7 cellular contexts compared by ENCODE assay signal in genomic region chr2:29238497-29238896, GRCh38.
DNase-seq lines count a peak whose midpoint lies in the region; ATAC-seq and TF ChIP-seq lines count a peak whose summit lies in the region.

No MANE protein-coding gene starts in this region.

- no peak overlapping the region for H2AFZ ChIP-seq in HCT116 (ENCODE audit: low read depth, low read length, poor library complexity, severe bottlenecking)

- H3K27me3 ChIP-seq in DOHH2 (ENCODE audit: control insufficient read depth, low read length) = no peaks in the 10 kb centered on the region
- peaks cover 57% of the 10 kb centered on the region; the same call in 1 of the 2 replicates for H3K27me3 ChIP-seq in HCT116 (ENCODE audit: insufficient read depth, low read length)
- peaks cover 0 to 46% of the 10 kb centered on the region in 2 donors for H3K27me3 ChIP-seq in left lung

- H3K79me2 ChIP-seq in DOHH2 (ENCODE audit: control insufficient read depth, low read length) = no peaks in the 10 kb centered on the region
- H3K79me2 ChIP-seq in HCT116 (ENCODE audit: insufficient read depth, low read length) = no peaks in the 10 kb centered on the region

- no peaks in the 10 kb centered on the region for H3K4me1 ChIP-seq in DOHH2 (ENCODE audit: control insufficient read depth, low read length)
- no peaks in the 10 kb centered on the region for H3K4me1 ChIP-seq in HCT116 (ENCODE audit: control insufficient read depth in 1 of 2, insufficient read depth in 2 of 2, low read length in 2 of 2)
- H3K4me1 ChIP-seq in left lung = no peaks in the 10 kb centered on the region

- no peak for TF ChIP-seq POLR2A in HCT116 (IDR thresholded peaks at IDR 0.05; ENCODE audit: borderline replicate concordance, extremely low read depth, insufficient read depth, insufficient read length)

- no TSS peak for BruUV-seq in HCT116 (replicated peaks; lab: Mats Ljungman, UMichigan)

- H3K9me2 ChIP-seq in DOHH2 (replicated peaks; ENCODE audit: control insufficient read depth, low read length) = no peaks in the 10 kb centered on the region
- no peaks in the 10 kb centered on the region for H3K9me2 ChIP-seq in HCT116 (ENCODE audit: insufficient read depth)

- H3K36me3 ChIP-seq in DOHH2 (ENCODE audit: control insufficient read depth, low read length) = no peaks in the 10 kb centered on the region
- no peaks in the 10 kb centered on the region for H3K36me3 ChIP-seq in HCT116 (ENCODE audit: control insufficient read depth in 1 of 2, insufficient read depth in 2 of 2, low read length in 2 of 2)
- H3K36me3 ChIP-seq in left lung = no peaks in the 10 kb centered on the region

- H3K9me3 ChIP-seq in DOHH2 (ENCODE audit: control insufficient read depth, insufficient read depth, low read length) (no peaks in the 10 kb centered on the region), HCT116 (ENCODE audit: control insufficient read depth in 1 of 2, insufficient read depth in 1 of 2, low read depth in 1 of 2, low read length in 2 of 2) (no peaks in the 10 kb centered on the region), left lung (no peaks in the 10 kb centered on the region)

- intact Hi-C loops in HCT116 (cut with micrococcal nuclease) (loop anchor here (1.0 to 5.0 kb wide), 4 partner anchors 71 to 834 kb away; no protein-coding TSS in a partner anchor), left lung (cut with DNase I) (no loop called here)

- CTCF ChIA-PET in HCT116 (lab: Charles Lee) = interaction anchor here (0.7 to 1.3 kb wide), 5 partner anchors 21 to 833 kb away, joined by 3 to 7 read pairs (median 3); no protein-coding TSS in a partner anchor

- H3K9ac ChIP-seq in HCT116 (ENCODE audit: low read length) = no peak overlapping the region

- H4K20me1 ChIP-seq in DOHH2 (ENCODE audit: control insufficient read depth, insufficient read depth, low read depth, low read length) (no peaks in the 10 kb centered on the region), HCT116 (ENCODE audit: insufficient read depth) (no peaks in the 10 kb centered on the region)

- peak; percentile 83 for TF ChIP-seq RAD21 in HCT116 (IDR thresholded peaks at IDR 0.05; ENCODE audit: low read depth)

- peak; percentile 96 for ATAC-seq in HCT116
- peak; percentile 68 for ATAC-seq in left lung
- ATAC-seq in HG02623 (IDR thresholded peaks at IDR 0.05; ENCODE audit: unreplicated experiment) = no peak
- no peak for ATAC-seq in HG02852 (IDR thresholded peaks at IDR 0.05; ENCODE audit: unreplicated experiment)

- H3K4me2 ChIP-seq in DOHH2 (ENCODE audit: low read length) = no peak overlapping the region
- no peak overlapping the region for H3K4me2 ChIP-seq in HCT116 (ENCODE audit: low read length)

- H3K4me3 ChIP-seq in DOHH2 (ENCODE audit: low read length) (no peak overlapping the region), HCT116 (replicated peaks in 1 of 2; ENCODE audit: low read depth in 1 of 2, low read length in 2 of 2) (no peak overlapping the region), left lung (no peak overlapping the region)

- DNase-seq in HCT116 (ENCODE audit: low read depth, low spot score) (peak; percentile 26), left lung (no peak), NCI-H1105 treated with DMSO at 0.1 percent for 48 hours (lab: John Stamatoyannopoulos, UW) (no peak)

- no peaks in the 10 kb centered on the region for H3F3A ChIP-seq in DOHH2 (ENCODE audit: control insufficient read depth, insufficient read depth)

- POLR2A ChIA-PET in HCT116 (lab: Charles Lee) = no interaction called here

- H3K27ac ChIP-seq in DOHH2 (ENCODE audit: low read depth, low read length) (no peak overlapping the region), HCT116 (ENCODE audit: low read depth, low read length) (no peak overlapping the region), VCaP (no peak overlapping the region), left lung (no peak overlapping the region)

- RAD21 ChIA-PET in HCT116 (lab: Charles Lee; ENCODE audit: low non-redundant PET in 1 of 2, low total read pairs in 2 of 2, uncharacterized antibody in 2 of 2, unreplicated experiment in 2 of 2) = no interaction called here

- TF ChIP-seq CTCF in DOHH2 (IDR thresholded peaks at IDR 0.05; ENCODE audit: low read depth, low read length, poor library complexity, severe bottlenecking) (peak; percentile 53), HCT116 (IDR thresholded peaks at IDR 0.05 in 2 of 3, conservative IDR thresholded peaks at IDR 0.05 in 1 of 3; ENCODE audit: borderline replicate concordance in 1 of 3, insufficient read depth in 1 of 3, low read depth in 2 of 3, low read length in 2 of 3) (peak; percentile 58 to 91 (median 85); a peak in 5 of 6 replicates), VCaP (conservative IDR thresholded peaks at IDR 0.05) (peak; percentile 85), left lung (IDR thresholded peaks at IDR 0.05) (peak; percentile 13 to 15)

TF ChIP-seq in HCT116, 20 proteins besides CTCF, POLR2A, EP300 and RAD21:
- TF ChIP-seq TCF7L2 (IDR thresholded peaks at IDR 0.05; ENCODE audit: borderline replicate concordance, extremely low read depth, insufficient read depth, insufficient read length) (no peak), YY1 (IDR thresholded peaks at IDR 0.05; ENCODE audit: extremely low read depth, insufficient replicate concordance, low read depth, low read length) (no peak), JUND (IDR thresholded peaks at IDR 0.05) (no peak), ELF1 (IDR thresholded peaks at IDR 0.05; ENCODE audit: borderline replicate concordance, low read depth) (no peak), SIN3A (IDR thresholded peaks at IDR 0.05; ENCODE audit: low read depth) (no peak), FOSL1 (IDR thresholded peaks at IDR 0.05; ENCODE audit: low read depth) (no peak), ZBTB33 (IDR thresholded peaks at IDR 0.05; ENCODE audit: extremely low read depth, insufficient replicate concordance, low read length) (no peak)

Comparison
In these comparisons a context has a peak if more than half of its experiments do, and no peak if none do; other contexts are left out.
1. CTCF ChIP-seq: peak in every context shown above with its lines; median percentile 85 in HCT116; 85 in VCaP; 53 in DOHH2; 14 in left lung.
2. ATAC-seq: peak in HCT116 (single experiment) and left lung (single experiment); none in HG02623 (single experiment) and HG02852 (single experiment).